Comparison of ENCODE assay signal across 18 cellular contexts in the genomic region with DNA sequence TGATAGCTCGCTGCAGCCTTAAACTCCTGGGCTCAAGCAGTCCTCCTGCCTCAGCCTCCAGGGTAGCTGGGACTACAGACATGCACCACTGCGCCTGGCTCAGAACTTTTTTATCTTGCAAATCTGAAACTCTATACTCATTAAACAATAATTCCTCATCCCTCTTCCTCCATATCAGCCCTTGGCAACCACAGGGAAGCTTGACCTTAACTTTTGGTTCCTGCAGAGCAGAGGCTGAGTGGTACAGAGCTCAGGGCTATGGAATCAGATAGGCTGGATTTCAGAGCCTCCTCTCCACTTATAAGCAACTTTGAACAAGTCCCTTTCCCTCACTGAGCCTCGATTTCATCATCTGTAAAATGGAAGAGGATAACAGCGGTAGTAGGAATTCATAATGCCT. TPM values are rescaled to one million over a fixed set of nuclear protein-coding genes. Genes with fewer than 3 reads are reported as not detected.
DNase-seq lines count a peak whose midpoint lies in the region; ATAC-seq, FAIRE-seq and TF ChIP-seq lines count a peak whose summit lies in the region.
"Had no signal": no experiment of that assay in that cellular context is flagged by ENCODE, and none has a peak within 500 bp of the region (broad histone marks: within the 10 kb centered on the region; RNA-seq: fewer than 3 reads in every experiment).

No MANE protein-coding gene starts in this region.

- H3K27me3 Mint-ChIP-seq in activated T-cell treated with anti-CD3 and anti-CD28 coated beads, Interleukin-2, amount 50 U/mL, for 24 hours = no peaks in the 10 kb centered on the region
- no peaks in the 10 kb centered on the region for H3K27me3 Mint-ChIP-seq in activated T-cell treated with anti-CD3 and anti-CD28 coated beads, Interleukin-2, amount 50 U/mL, for 72 hours (ENCODE audit: low read depth)

- POLR2A ChIA-PET in RWPE1 (lab: Yijun Ruan, JAX; ENCODE audit: low non-redundant PET) = no interaction called here

- H3K36me3 ChIP-seq in pancreas = no peaks in the 10 kb centered on the region

- H3K27ac Mint-ChIP-seq in activated T-cell treated with anti-CD3 and anti-CD28 coated beads, Interleukin-2, amount 50 U/mL, for 24 hours = peak overlapping the region; percentile 18
- no peak overlapping the region for H3K27ac Mint-ChIP-seq in activated T-cell treated with anti-CD3 and anti-CD28 coated beads, Interleukin-2, amount 50 U/mL, for 72 hours
- H3K27ac Mint-ChIP-seq: CD14-positive monocyte had no signal

- no peak overlapping the region for H3K4me3 Mint-ChIP-seq in activated T-cell treated with anti-CD3 and anti-CD28 coated beads, Interleukin-2, amount 50 U/mL, for 24 hours
- H3K4me3 Mint-ChIP-seq in activated T-cell treated with anti-CD3 and anti-CD28 coated beads, Interleukin-2, amount 50 U/mL, for 72 hours = no peak overlapping the region
- H3K4me3 Mint-ChIP-seq: CD8-positive, alpha-beta T cell had no signal

- H3K27ac ChIP-seq in RWPE1 (peak overlapping the region; percentile 19; the same call in 1 of the 2 replicates), pancreas (peak overlapping the region in 2 of 4 donors; percentile 23 to 31)
- H3K27ac ChIP-seq: 22Rv1 had no signal

- ATAC-seq in activated T-cell treated with anti-CD3 and anti-CD28 coated beads, Interleukin-2, amount 50 U/mL, for 72 hours (replicated peaks in 1 of 2) = no peak
- ATAC-seq in pancreas (peak in 3 of 4 donors; percentile 9 to 27 (median 21)), GM18909 (IDR thresholded peaks at IDR 0.05; ENCODE audit: poor library complexity, unreplicated experiment) (no peak), HG02678 (IDR thresholded peaks at IDR 0.05; ENCODE audit: unreplicated experiment) (no peak)
- ATAC-seq: CD8-positive, alpha-beta T cell; HCT116 had no signal

- H3K27me3 ChIP-seq in pancreas = no peaks in the 10 kb centered on the region

- no peak for FAIRE-seq in pancreas (lab: Jason Lieb, UNC)
- FAIRE-seq: D721Med, H54 had no signal

- no peak for TF ChIP-seq RAD21 in Ishikawa (IDR thresholded peaks at IDR 0.05; ENCODE audit: low read depth)

- 56 to 62% methylated on average over 4 of the region's 4 CpGs for WGBS in pancreas, 2 donors

- no peak for TF ChIP-seq CTCF in RWPE1 (conservative IDR thresholded peaks at IDR 0.05; ENCODE audit: low read depth)
- TF ChIP-seq CTCF in pancreas (IDR thresholded peaks at IDR 0.05) = no peak

- H3K4me1 Mint-ChIP-seq in activated T-cell treated with anti-CD3 and anti-CD28 coated beads, Interleukin-2, amount 50 U/mL, for 24 hours (ENCODE audit: low read depth) = peaks cover 5% of the 10 kb centered on the region
- peaks cover 4% of the 10 kb centered on the region for H3K4me1 Mint-ChIP-seq in activated T-cell treated with anti-CD3 and anti-CD28 coated beads, Interleukin-2, amount 50 U/mL, for 72 hours (ENCODE audit: low read depth)
- H3K4me1 Mint-ChIP-seq: CD14-positive monocyte had no signal

- no peak overlapping the region for H3K4me3 ChIP-seq in pancreas

- no peak for TF ChIP-seq EP300 in Ishikawa (IDR thresholded peaks at IDR 0.05; ENCODE audit: borderline replicate concordance)

- CTCF ChIA-PET in RWPE1 (lab: Yijun Ruan, JAX) = interaction anchor here (0.6 to 0.9 kb wide), 2 partner anchors 25 to 128 kb away, joined by 3 to 5 read pairs; no protein-coding TSS in a partner anchor

- H3K9me3 ChIP-seq in pancreas = no peaks in the 10 kb centered on the region

- intact Hi-C loops in pancreas (cut with DNase I) = no loop called here

- peaks cover 13 to 42% (median 39%) of the 10 kb centered on the region in 3 donors for H3K4me1 ChIP-seq in pancreas

- no peak for DNase-seq in activated T-cell treated with anti-CD3 and anti-CD28 coated beads, Interleukin-2, amount 50 U/mL, for 24 hours
- DNase-seq in activated T-cell treated with anti-CD3 and anti-CD28 coated beads, Interleukin-2, amount 50 U/mL, for 72 hours = no peak
- no peak for DNase-seq in RWPE1 (ENCODE audit: low spot score)
- DNase-seq in pancreas = no peak
- DNase-seq in NCI-H1092 treated with DMSO at 0.1 percent for 48 hours (lab: John Stamatoyannopoulos, UW) = no peak
- DNase-seq: CD8-positive, alpha-beta T cell; COR-L47; DMS153; DND-41; GF-D8 had no signal

- H3K9me3 Mint-ChIP-seq in activated T-cell treated with anti-CD3 and anti-CD28 coated beads, Interleukin-2, amount 50 U/mL, for 24 hours = no peaks in the 10 kb centered on the region
- H3K9me3 Mint-ChIP-seq in activated T-cell treated with anti-CD3 and anti-CD28 coated beads, Interleukin-2, amount 50 U/mL, for 72 hours = no peaks in the 10 kb centered on the region
- H3K9me3 Mint-ChIP-seq: CD8-positive, alpha-beta T cell had no signal

- H3K36me3 Mint-ChIP-seq in activated T-cell treated with anti-CD3 and anti-CD28 coated beads, Interleukin-2, amount 50 U/mL, for 24 hours (ENCODE audit: low read depth) = peaks cover 95% of the 10 kb centered on the region
- peaks cover 6 to 21% of the 10 kb centered on the region in 2 donors for H3K36me3 Mint-ChIP-seq in activated T-cell treated with anti-CD3 and anti-CD28 coated beads, Interleukin-2, amount 50 U/mL, for 72 hours (ENCODE audit: insufficient read depth in 2 of 2)

TF ChIP-seq in Ishikawa, 13 proteins besides CTCF, POLR2A, EP300 and RAD21:
- no peak for TF ChIP-seq CREB1 (IDR thresholded peaks at IDR 0.05; ENCODE audit: low read depth)
- peak; percentile 23; the same call in 1 of the 2 replicates for TF ChIP-seq NFIC (IDR thresholded peaks at IDR 0.05)
TF ChIP-seq in Ishikawa: peak in this region for 1.

RNA-seq across cellular contexts. Expression of a gene that starts 47.4 kb away (rescaled TPM):
- 100 to 1,000 TPM; 159 to 193 TPM for total RNA-seq in activated T-cell treated with anti-CD3 and anti-CD28 coated beads, Interleukin-2, amount 50 U/mL, for 72 hours
- 100 to 1,000 TPM in 2 of 6 donors, 10 to 100 TPM in 4; 68.4 to 141 (median 89.1) TPM for total RNA-seq in pancreas
- polyA plus RNA-seq in pancreas = 10 to 100 TPM; 38.1 to 59.8 TPM

Comparison
In these comparisons a context has a peak if more than half of its experiments do, and no peak if none do; other contexts are left out.
1. ATAC-seq: peak in pancreas (3 of 4); none in activated T-cell treated with anti-CD3 and anti-CD28 coated beads, Interleukin-2, amount 50 U/mL, for 72 hours (0 of 2), GM18909 (single experiment) and HG02678 (single experiment).